In the genomic region with DNA sequence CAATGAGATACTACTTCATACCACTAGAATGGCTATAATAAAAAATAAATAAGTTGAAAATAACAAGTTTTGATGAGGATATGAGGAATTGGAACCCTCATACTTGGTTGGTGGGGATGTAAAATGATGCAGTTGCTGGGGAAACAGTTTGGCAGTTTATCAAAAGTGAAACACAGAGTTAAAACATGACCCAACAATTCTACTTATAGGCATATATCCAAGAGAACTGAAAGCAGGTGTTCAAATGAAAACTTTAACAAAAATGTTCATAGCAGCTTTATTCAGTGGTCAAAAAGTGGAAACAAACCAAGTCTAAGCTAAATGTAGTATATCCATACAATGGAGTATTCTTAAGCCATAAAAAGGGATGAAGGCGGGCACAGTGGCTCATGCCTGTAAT, we compare ENCODE assay signal across 16 cellular contexts. TPM values are rescaled to one million over a fixed set of nuclear protein-coding genes. Genes with fewer than 3 reads are reported as not detected.
DNase-seq lines count a peak whose midpoint lies in the region; ATAC-seq and TF ChIP-seq lines count a peak whose summit lies in the region.
"Had no signal": no experiment of that assay in that cellular context is flagged by ENCODE, and none has a peak within 500 bp of the region (broad histone marks: within the 10 kb centered on the region; RNA-seq: fewer than 3 reads in every experiment).

No MANE protein-coding gene starts in this region.

- peak; percentile 85 for ATAC-seq in GM18517 (IDR thresholded peaks at IDR 0.05; ENCODE audit: unreplicated experiment)
- peak; percentile 83 for ATAC-seq in GM21447 (IDR thresholded peaks at IDR 0.05; ENCODE audit: unreplicated experiment)
- peak; percentile 51 for ATAC-seq in HG02943 (IDR thresholded peaks at IDR 0.05; ENCODE audit: low read depth, unreplicated experiment)
- no peak for ATAC-seq in activated CD8-positive, alpha-beta memory T cell treated with anti-CD3 and anti-CD28 coated beads, Interleukin-2, amount 10 ng/mL, durations not matched to agents 7 days and 5 days
- ATAC-seq in lower lobe of right lung: no peak
- ATAC-seq: GM23338, WTC11 had no signal

- CTCF ChIA-PET in activated CD8-positive, alpha-beta memory T cell treated with anti-CD3 and anti-CD28 coated beads, Interleukin-2, amount 10 ng/mL, durations not matched to agents 7 days and 5 days (lab: Charles Lee): no interaction called here

- peaks cover 30% of the 10 kb centered on the region for H3K27me3 Mint-ChIP-seq in activated CD8-positive, alpha-beta memory T cell treated with anti-CD3 and anti-CD28 coated beads, Interleukin-2, amount 10 ng/mL, durations not matched to agents 7 days and 5 days
- H3K27me3 Mint-ChIP-seq in neural progenitor cell (ENCODE audit: insufficient read depth, low read depth): no peaks in the 10 kb centered on the region

- H3K9me3 ChIP-seq in MM.1S (replicated peaks; ENCODE audit: insufficient read depth, low read length) (no peaks in the 10 kb centered on the region), neural progenitor cell (ENCODE audit: low read depth) (no peaks in the 10 kb centered on the region), lower lobe of right lung (no peaks in the 10 kb centered on the region)

- H3K4me1 ChIP-seq in MM.1S (ENCODE audit: low read length) (peaks cover 20% of the 10 kb centered on the region), neural progenitor cell (no peaks in the 10 kb centered on the region), lower lobe of right lung (peaks cover 5% of the 10 kb centered on the region)

- H3K36me3 ChIP-seq in MM.1S (replicated peaks; ENCODE audit: insufficient read depth, low read length) (no peaks in the 10 kb centered on the region), neural progenitor cell (no peaks in the 10 kb centered on the region), lower lobe of right lung (no peaks in the 10 kb centered on the region)

- H3K27me3 ChIP-seq in MM.1S (replicated peaks; ENCODE audit: insufficient read depth, low read length) (no peaks in the 10 kb centered on the region), neural progenitor cell (no peaks in the 10 kb centered on the region), lower lobe of right lung (ENCODE audit: low read depth) (no peaks in the 10 kb centered on the region)

- no peaks in the 10 kb centered on the region for H3K4me1 Mint-ChIP-seq in activated CD8-positive, alpha-beta memory T cell treated with anti-CD3 and anti-CD28 coated beads, Interleukin-2, amount 10 ng/mL, durations not matched to agents 7 days and 5 days
- H3K4me1 Mint-ChIP-seq in neural progenitor cell: peaks cover 3% of the 10 kb centered on the region

- no peak overlapping the region for H3K4me2 ChIP-seq in MM.1S (ENCODE audit: low read depth, low read length)
- no peak overlapping the region for H3K4me2 ChIP-seq in neural progenitor cell
- H3K4me2 ChIP-seq: GM23338 had no signal

- H4K20me1 ChIP-seq in MM.1S (ENCODE audit: insufficient read depth, low read length) (no peaks in the 10 kb centered on the region), neural progenitor cell (ENCODE audit: low read depth) (no peaks in the 10 kb centered on the region)

- no peaks in the 10 kb centered on the region for H3K36me3 Mint-ChIP-seq in activated CD8-positive, alpha-beta memory T cell treated with anti-CD3 and anti-CD28 coated beads, Interleukin-2, amount 10 ng/mL, durations not matched to agents 7 days and 5 days
- no peaks in the 10 kb centered on the region for H3K36me3 Mint-ChIP-seq in neural progenitor cell
- H3K36me3 Mint-ChIP-seq: WTC11 had no signal

- H3K4me3 Mint-ChIP-seq in activated CD8-positive, alpha-beta memory T cell treated with anti-CD3 and anti-CD28 coated beads, Interleukin-2, amount 10 ng/mL, durations not matched to agents 7 days and 5 days: no peak overlapping the region
- H3K4me3 Mint-ChIP-seq in neural progenitor cell: no peak overlapping the region
- H3K4me3 Mint-ChIP-seq: GM23338, WTC11 had no signal

- no peak overlapping the region for H3K4me3 ChIP-seq in MM.1S (ENCODE audit: low read length)
- no peak overlapping the region for H3K4me3 ChIP-seq in neural progenitor cell
- H3K4me3 ChIP-seq in lower lobe of right lung: no peak overlapping the region
- H3K4me3 ChIP-seq: GM23338, SK-N-MC had no signal

- intact Hi-C loops in lower lobe of right lung (cut with DNase I): no loop called here

- no peak overlapping the region for H3K27ac Mint-ChIP-seq in activated CD8-positive, alpha-beta memory T cell treated with anti-CD3 and anti-CD28 coated beads, Interleukin-2, amount 10 ng/mL, durations not matched to agents 7 days and 5 days
- H3K27ac Mint-ChIP-seq in neural progenitor cell: no peak overlapping the region
- H3K27ac Mint-ChIP-seq: GM23338, WTC11 had no signal

- H3K9me2 ChIP-seq in MM.1S (replicated peaks; ENCODE audit: insufficient read depth, low read length): no peaks in the 10 kb centered on the region

- peak; percentile 65 for DNase-seq in MM.1S
- no peak for DNase-seq in activated CD8-positive, alpha-beta memory T cell treated with anti-CD3 and anti-CD28 coated beads, Interleukin-2, amount 10 ng/mL, durations not matched to agents 7 days and 5 days
- no peak for DNase-seq in neural progenitor cell (ENCODE audit: low spot score)
- DNase-seq in lower lobe of right lung: no peak
- no peak for DNase-seq in T-helper 1 cell
- DNase-seq: cerebellar nuclear complex; head of caudate nucleus; kidney glomerular epithelial cell; stimulated activated CD4-positive, alpha-beta T cell treated with anti-CD3 and anti-CD28 coated beads, Interleukin-4, amount 100 ng/mL, for 24 hours; stimulated activated naive CD4-positive, alpha-beta T cell treated with Interleukin-2 at 50 U/mL for 16 hours had no signal

- H2AFZ ChIP-seq in MM.1S (ENCODE audit: low read length): no peak overlapping the region
- H2AFZ ChIP-seq in neural progenitor cell (replicated peaks): no peak overlapping the region
- H2AFZ ChIP-seq: GM23338 had no signal

- H3K27ac ChIP-seq in MM.1S (ENCODE audit: low read length) (peak overlapping the region; percentile 20; the same call in 1 of the 2 replicates), neural progenitor cell (no peak overlapping the region), lower lobe of right lung (no peak overlapping the region)
- H3K27ac ChIP-seq: SK-N-MC had no signal

- H3K9ac ChIP-seq in MM.1S (ENCODE audit: low read length) (no peak overlapping the region), neural progenitor cell (no peak overlapping the region)

- H3F3A ChIP-seq in MM.1S (ENCODE audit: insufficient read depth, low read length) (no peaks in the 10 kb centered on the region), neural progenitor cell (ENCODE audit: low read depth) (no peaks in the 10 kb centered on the region)

- H3K79me2 ChIP-seq in MM.1S (ENCODE audit: low read length) (no peaks in the 10 kb centered on the region), neural progenitor cell (ENCODE audit: low read depth) (no peaks in the 10 kb centered on the region)

- TF ChIP-seq CTCF in MM.1S (IDR thresholded peaks at IDR 0.05; ENCODE audit: low read length): no peak
- TF ChIP-seq CTCF in neural progenitor cell (IDR thresholded peaks at IDR 0.05): no peak
- TF ChIP-seq CTCF in lower lobe of right lung (IDR thresholded peaks at IDR 0.05): no peak

- no peaks in the 10 kb centered on the region for H3K9me3 Mint-ChIP-seq in activated CD8-positive, alpha-beta memory T cell treated with anti-CD3 and anti-CD28 coated beads, Interleukin-2, amount 10 ng/mL, durations not matched to agents 7 days and 5 days (ENCODE audit: low read depth)
- H3K9me3 Mint-ChIP-seq in neural progenitor cell: no peaks in the 10 kb centered on the region
- H3K9me3 Mint-ChIP-seq: GM23338 had no signal

RNA-seq across cellular contexts. Expression of a gene that starts 13.1 kb away (rescaled TPM):
- not detected for total RNA-seq in activated CD8-positive, alpha-beta memory T cell treated with anti-CD3 and anti-CD28 coated beads, Interleukin-2, amount 10 ng/mL, durations not matched to agents 7 days and 5 days
- total RNA-seq in neural progenitor cell (ENCODE audit: low replicate concordance) (20.6 and 21.1 TPM in 2 replicates), lower lobe of right lung (40.6 TPM)

Comparison
In these comparisons a context has a peak if more than half of its experiments do, and no peak if none do; other contexts are left out.
1. ATAC-seq: peak in GM18517 (single experiment), GM21447 (single experiment) and HG02943 (single experiment); none in activated CD8-positive, alpha-beta memory T cell treated with anti-CD3 and anti-CD28 coated beads, Interleukin-2, amount 10 ng/mL, durations not matched to agents 7 days and 5 days (single experiment) and lower lobe of right lung (0 of 2).
2. RNA of a gene that starts 13.1 kb away (total RNA-seq): 40.6 TPM in lower lobe of right lung (single experiment) and 20.6 to 21.1 TPM in neural progenitor cell; not detected in activated CD8-positive, alpha-beta memory T cell treated with anti-CD3 and anti-CD28 coated beads, Interleukin-2, amount 10 ng/mL, durations not matched to agents 7 days and 5 days; every median in the first group is over 10 times any median in the second.